In the genomic region with DNA sequence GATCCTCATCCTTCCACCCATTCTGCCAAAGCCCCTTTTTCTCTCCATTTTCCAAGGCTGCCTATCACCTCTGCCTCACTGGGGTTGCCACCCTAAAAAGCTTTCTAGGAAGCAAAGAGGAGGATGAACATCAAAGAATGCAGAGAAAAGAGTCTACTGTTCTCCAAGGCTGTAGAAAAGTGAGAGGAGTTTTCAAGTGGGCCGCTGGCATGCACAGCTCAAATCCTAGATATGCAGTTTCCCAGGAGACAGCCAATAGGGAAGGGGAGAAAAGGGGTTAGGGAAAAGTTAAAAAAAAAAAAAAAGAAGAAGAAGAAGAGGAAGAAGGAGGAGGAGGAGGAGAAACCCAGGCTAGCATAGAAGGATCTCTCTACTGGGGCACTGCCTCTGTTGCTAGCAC, we compare ENCODE assay signal across 1 cellular context.
TF ChIP-seq lines count a peak whose summit lies in the region.

No MANE protein-coding gene starts in this region.

TF ChIP-seq in endothelial cell of umbilical vein, 7 proteins besides CTCF, POLR2A, EP300 and RAD21:
- TF ChIP-seq JUN (IDR thresholded peaks at IDR 0.05; ENCODE audit: borderline replicate concordance, insufficient read depth, insufficient read length, low read depth) (no peak), EZH2 (IDR thresholded peaks at IDR 0.05; ENCODE audit: borderline replicate concordance, low read depth, low read length, severe bottlenecking) (no peak), POLR2AphosphoS5 (IDR thresholded peaks at IDR 0.05; ENCODE audit: insufficient read depth, low read depth, low read length) (no peak)
